In genomic region chr19:5434351-5434917, GRCh38 we compare ENCODE assay signal across 27 cellular contexts. TPM values are rescaled to one million over a fixed set of nuclear protein-coding genes. Genes with fewer than 3 reads are reported as not detected.
DNase-seq lines count a peak whose midpoint lies in the region; ATAC-seq, FAIRE-seq and TF ChIP-seq lines count a peak whose summit lies in the region.
"Had no signal": no experiment of that assay in that cellular context is flagged by ENCODE, and none has a peak within 500 bp of the region (broad histone marks: within the 10 kb centered on the region; RNA-seq: fewer than 3 reads in every experiment).

No MANE protein-coding gene starts in this region.

- H3K4me1 Mint-ChIP-seq in astrocyte (ENCODE audit: low read depth, unreplicated experiment) (peaks cover 24% of the 10 kb centered on the region), neural crest cell (peaks cover 10% of the 10 kb centered on the region)
- peaks cover 0 to 1% (median under 1%) of the 10 kb centered on the region in 4 donors for H3K4me1 Mint-ChIP-seq in naive thymus-derived CD8-positive, alpha-beta T cell
- H3K4me1 Mint-ChIP-seq: activated CD4-positive, alpha-beta memory T cell treated with anti-CD3 and anti-CD28 coated beads, Interleukin-2, amount 10 ng/mL, durations not matched to agents 7 days and 5 days had no signal

- H3K27me3 ChIP-seq in HCT116 (ENCODE audit: insufficient read depth, low read length) (no peaks in the 10 kb centered on the region), astrocyte (ENCODE audit: insufficient read depth, low read length) (no peaks in the 10 kb centered on the region), gastrocnemius medialis (peaks cover 9 to 25% (median 18%) of the 10 kb centered on the region in 3 donors), pancreas (no peaks in the 10 kb centered on the region)
- H3K27me3 ChIP-seq: right lobe of liver had no signal

- H3K4me3 ChIP-seq in HCT116 (replicated peaks in 1 of 2; ENCODE audit: low read depth in 1 of 2, low read length in 2 of 2) (no peak overlapping the region), astrocyte (ENCODE audit: insufficient read depth, low read depth, low read length) (no peak overlapping the region), gastrocnemius medialis (no peak overlapping the region), pancreas (no peak overlapping the region)
- H3K4me3 ChIP-seq: breast epithelium, coronary artery, esophagus squamous epithelium, gastroesophageal sphincter, left ventricle myocardium inferior, right lobe of liver, transverse colon had no signal

- H3K36me3 ChIP-seq in HCT116 (ENCODE audit: control insufficient read depth in 1 of 2, insufficient read depth in 2 of 2, low read length in 2 of 2): no peaks in the 10 kb centered on the region
- H3K36me3 ChIP-seq in astrocyte (ENCODE audit: insufficient read depth, low read length): no peaks in the 10 kb centered on the region
- H3K36me3 ChIP-seq in gastrocnemius medialis: no peaks in the 10 kb centered on the region
- no peaks in the 10 kb centered on the region for H3K36me3 ChIP-seq in pancreas
- H3K36me3 ChIP-seq: breast epithelium, esophagus squamous epithelium, gastroesophageal sphincter, left ventricle myocardium inferior, right lobe of liver, transverse colon had no signal

- peaks cover 4 to 32% of the 10 kb centered on the region in 2 experiments for H3K4me1 ChIP-seq in HCT116 (ENCODE audit: control insufficient read depth in 1 of 2, insufficient read depth in 2 of 2, low read length in 2 of 2)
- H3K4me1 ChIP-seq in astrocyte (ENCODE audit: insufficient read depth, low read length): peaks cover 26% of the 10 kb centered on the region
- H3K4me1 ChIP-seq in gastrocnemius medialis: no peaks in the 10 kb centered on the region
- H3K4me1 ChIP-seq in pancreas: no peaks in the 10 kb centered on the region
- H3K4me1 ChIP-seq: breast epithelium, left ventricle myocardium inferior, right lobe of liver, transverse colon had no signal

- H3K9ac ChIP-seq in HCT116 (ENCODE audit: low read length) (peak overlapping the region; percentile 21; the same call in 1 of the 2 replicates), astrocyte (ENCODE audit: low read length) (peak overlapping the region; percentile 17)

- in situ Hi-C loops in gastrocnemius medialis (cut with MboI; ENCODE audit: low sequenced_read_pairs in 4 of 4): no loop called here

- no peak overlapping the region for H3K27ac ChIP-seq in HCT116 (ENCODE audit: low read depth, low read length)
- H3K27ac ChIP-seq in astrocyte (ENCODE audit: low read depth, low read length): peak overlapping the region; percentile 85
- H3K27ac ChIP-seq in gastrocnemius medialis: no peak overlapping the region
- H3K27ac ChIP-seq in pancreas: no peak overlapping the region
- H3K27ac ChIP-seq: breast epithelium, coronary artery, esophagus squamous epithelium, gastroesophageal sphincter, left ventricle myocardium inferior, right lobe of liver, transverse colon had no signal

- ATAC-seq in HCT116: 0 out of 2 replicates have a peak, but pooled peaks have one; percentile 1
- ATAC-seq in naive thymus-derived CD8-positive, alpha-beta T cell: no peak
- no peak for ATAC-seq in gastrocnemius medialis
- ATAC-seq in pancreas: no peak
- ATAC-seq: effector memory CD8-positive, alpha-beta T cell; gastroesophageal sphincter; right lobe of liver had no signal

- H3K27ac Mint-ChIP-seq in astrocyte (ENCODE audit: unreplicated experiment) (peak overlapping the region; percentile 99), neural crest cell (ENCODE audit: unreplicated experiment) (no peak overlapping the region)
- no peak overlapping the region for H3K27ac Mint-ChIP-seq in naive thymus-derived CD8-positive, alpha-beta T cell
- H3K27ac Mint-ChIP-seq: activated CD4-positive, alpha-beta memory T cell treated with anti-CD3 and anti-CD28 coated beads, Interleukin-2, amount 10 ng/mL, durations not matched to agents 7 days and 5 days; CD4-positive, CD25-positive, alpha-beta regulatory T cell; effector memory CD8-positive, alpha-beta T cell; natural killer cell treated with Interleukin-12 subunit alpha and Interleukin-12 subunit beta and Interleukin-15 and Interleukin-18, amount 100 ng/mL, for 72 hours; T-helper 2 cell treated with Interferon-gamma antibody and Interleukin-4, amounts not matched to agents 5 μg/mL and 100 μg/mL, for 36 hours had no signal

- CTCF ChIA-PET in HCT116 (lab: Charles Lee): no interaction called here

- FAIRE-seq in astrocyte (lab: Jason Lieb, UNC) (no peak), pancreas (lab: Jason Lieb, UNC) (no peak)
- FAIRE-seq: G401.6, islet of Langerhans had no signal

- H3K4me2 ChIP-seq in HCT116 (ENCODE audit: low read length) (peak overlapping the region; percentile 77), astrocyte (ENCODE audit: low read length) (peak overlapping the region; percentile 92)

- H2AFZ ChIP-seq in HCT116 (ENCODE audit: low read depth, low read length, poor library complexity, severe bottlenecking): no peak overlapping the region
- no peak overlapping the region for H2AFZ ChIP-seq in astrocyte (ENCODE audit: low read depth, low read length)

- H3K79me2 ChIP-seq in HCT116 (ENCODE audit: insufficient read depth, low read length): no peaks in the 10 kb centered on the region
- no peaks in the 10 kb centered on the region for H3K79me2 ChIP-seq in astrocyte (ENCODE audit: insufficient read depth, low read length)

- H3K4me3 Mint-ChIP-seq in astrocyte (ENCODE audit: unreplicated experiment): peak overlapping the region; percentile 22
- peak overlapping the region; percentile 47 for H3K4me3 Mint-ChIP-seq in neural crest cell
- H3K4me3 Mint-ChIP-seq in naive thymus-derived CD8-positive, alpha-beta T cell: no peak overlapping the region
- H3K4me3 Mint-ChIP-seq: activated CD4-positive, alpha-beta memory T cell treated with anti-CD3 and anti-CD28 coated beads, Interleukin-2, amount 10 ng/mL, durations not matched to agents 7 days and 5 days; CD4-positive, CD25-positive, alpha-beta regulatory T cell; effector memory CD8-positive, alpha-beta T cell; natural killer cell treated with Interleukin-12 subunit alpha and Interleukin-12 subunit beta and Interleukin-15 and Interleukin-18, amount 100 ng/mL, for 72 hours; T-helper 2 cell treated with Interferon-gamma antibody and Interleukin-4, amounts not matched to agents 5 μg/mL and 100 μg/mL, for 36 hours had no signal

- peak; percentile 69 for TF ChIP-seq POLR2A in HCT116 (IDR thresholded peaks at IDR 0.05; ENCODE audit: borderline replicate concordance, extremely low read depth, insufficient read depth, insufficient read length)
- no peak for TF ChIP-seq POLR2A in gastrocnemius medialis (IDR thresholded peaks at IDR 0.05)

- H3K9me3 Mint-ChIP-seq in astrocyte (ENCODE audit: unreplicated experiment): no peaks in the 10 kb centered on the region
- no peaks in the 10 kb centered on the region for H3K9me3 Mint-ChIP-seq in neural crest cell
- peaks cover 0 to 4% (median 0%) of the 10 kb centered on the region in 9 donors for H3K9me3 Mint-ChIP-seq in naive thymus-derived CD8-positive, alpha-beta T cell
- H3K9me3 Mint-ChIP-seq: activated CD4-positive, alpha-beta memory T cell treated with anti-CD3 and anti-CD28 coated beads, Interleukin-2, amount 10 ng/mL, durations not matched to agents 7 days and 5 days; effector memory CD8-positive, alpha-beta T cell; natural killer cell treated with Interleukin-12 subunit alpha and Interleukin-12 subunit beta and Interleukin-15 and Interleukin-18, amount 100 ng/mL, for 72 hours had no signal

- intact Hi-C loops in HCT116 (cut with micrococcal nuclease) (no loop called here), gastrocnemius medialis (cut with DNase I; ENCODE audit: low total_unique reads) (no loop called here), pancreas (cut with DNase I) (no loop called here)

- TF ChIP-seq CTCF in HCT116 (IDR thresholded peaks at IDR 0.05 in 2 of 3, conservative IDR thresholded peaks at IDR 0.05 in 1 of 3; ENCODE audit: borderline replicate concordance in 1 of 3, insufficient read depth in 1 of 3, low read depth in 2 of 3, low read length in 2 of 3) (no peak), astrocyte (IDR thresholded peaks at IDR 0.05; ENCODE audit: insufficient read depth, low read depth, low read length) (no peak), neural crest cell (conservative IDR thresholded peaks at IDR 0.05) (no peak), gastrocnemius medialis (IDR thresholded peaks at IDR 0.05 in 4 of 5, conservative IDR thresholded peaks at IDR 0.05 in 1 of 5) (no peak), pancreas (IDR thresholded peaks at IDR 0.05) (no peak)

- WGBS in pancreas, 2 donors: 41 to 44% methylated on average over 6 of the region's 6 CpGs

- DNase-seq in HCT116 (ENCODE audit: low read depth, low spot score) (peak; percentile 39), OCI-M1 (lab: John Stamatoyannopoulos, UW) (peak; percentile 99), astrocyte (ENCODE audit: low read depth) (peak; percentile 22), neural crest cell (ENCODE audit: low read depth, low spot score) (no peak), DMS153 treated with DMSO at 0.1 percent for 48 hours (lab: John Stamatoyannopoulos, UW; ENCODE audit: unreplicated experiment) (no peak), gastrocnemius medialis (no peak), pancreas (no peak)
- DNase-seq in naive thymus-derived CD8-positive, alpha-beta T cell: no peak
- DNase-seq: activated CD4-positive, alpha-beta memory T cell treated with anti-CD3 and anti-CD28 coated beads, Interleukin-2, amount 10 ng/mL, durations not matched to agents 7 days and 5 days; CD4-positive, CD25-positive, alpha-beta regulatory T cell; effector memory CD8-positive, alpha-beta T cell; esophagus squamous epithelium; left ventricle myocardium inferior; midbrain; NCI-H187; NCI-H526 treated with DMSO at 0.1 percent for 48 hours; right lobe of liver; transverse colon had no signal

- H3K9me3 ChIP-seq in HCT116 (ENCODE audit: control insufficient read depth in 1 of 2, insufficient read depth in 1 of 2, low read depth in 1 of 2, low read length in 2 of 2): no peaks in the 10 kb centered on the region
- no peaks in the 10 kb centered on the region for H3K9me3 ChIP-seq in astrocyte (ENCODE audit: insufficient read depth, low read depth, low read length)
- no peaks in the 10 kb centered on the region for H3K9me3 ChIP-seq in gastrocnemius medialis
- H3K9me3 ChIP-seq in pancreas: no peaks in the 10 kb centered on the region
- H3K9me3 ChIP-seq: breast epithelium, esophagus squamous epithelium, gastroesophageal sphincter, right lobe of liver, transverse colon had no signal

- H4K20me1 ChIP-seq in HCT116 (ENCODE audit: insufficient read depth) (no peaks in the 10 kb centered on the region), astrocyte (ENCODE audit: insufficient read depth, low read length) (no peaks in the 10 kb centered on the region)

- H3K9me2 ChIP-seq in HCT116 (ENCODE audit: insufficient read depth): no peaks in the 10 kb centered on the region

- BruUV-seq in HCT116 (replicated peaks; lab: Mats Ljungman, UMichigan): TSS peak; percentile 94

- no peak for TF ChIP-seq RAD21 in HCT116 (IDR thresholded peaks at IDR 0.05; ENCODE audit: low read depth)

- H3K27me3 Mint-ChIP-seq in astrocyte (ENCODE audit: low read depth, unreplicated experiment): peaks cover 5% of the 10 kb centered on the region
- peaks cover 25% of the 10 kb centered on the region for H3K27me3 Mint-ChIP-seq in neural crest cell (ENCODE audit: low read depth)
- H3K27me3 Mint-ChIP-seq in naive thymus-derived CD8-positive, alpha-beta T cell: peaks cover 14 to 58% (median 25%) of the 10 kb centered on the region in 5 donors
- H3K27me3 Mint-ChIP-seq: activated CD4-positive, alpha-beta memory T cell treated with anti-CD3 and anti-CD28 coated beads, Interleukin-2, amount 10 ng/mL, durations not matched to agents 7 days and 5 days; CD4-positive, CD25-positive, alpha-beta regulatory T cell had no signal

- RAD21 ChIA-PET in HCT116 (lab: Charles Lee; ENCODE audit: low non-redundant PET in 1 of 2, low total read pairs in 2 of 2, uncharacterized antibody in 2 of 2, unreplicated experiment in 2 of 2): no interaction called here

- no peaks in the 10 kb centered on the region for H3K36me3 Mint-ChIP-seq in astrocyte (ENCODE audit: low read depth, unreplicated experiment)
- no peaks in the 10 kb centered on the region for H3K36me3 Mint-ChIP-seq in neural crest cell (ENCODE audit: low read depth)
- H3K36me3 Mint-ChIP-seq in naive thymus-derived CD8-positive, alpha-beta T cell: no peaks in the 10 kb centered on the region
- H3K36me3 Mint-ChIP-seq: CD4-positive, CD25-positive, alpha-beta regulatory T cell; natural killer cell treated with Interleukin-12 subunit alpha and Interleukin-12 subunit beta and Interleukin-15 and Interleukin-18, amount 100 ng/mL, for 72 hours had no signal

- POLR2A ChIA-PET in HCT116 (lab: Charles Lee): interaction anchor here (1.0 kb wide), 1 partner anchor 18 kb away, joined by 4 read pairs; no protein-coding TSS in a partner anchor
- POLR2A ChIA-PET in naive thymus-derived CD8-positive, alpha-beta T cell (lab: Charles Lee): no interaction called here

RNA-seq across cellular contexts. Expression of gene ZNRF4, which starts 20.8 kb away (rescaled TPM):
- total RNA-seq in HCT116 (2021; ENCODE audit: unreplicated experiment) (not detected), astrocyte (0.19 TPM in 1 of 2 replicates, not detected in the other), neural crest cell (not detected in 2 replicates), gastrocnemius medialis (not detected), pancreas (not detected)
- not detected in 2 replicates for polyA plus RNA-seq in HCT116 (2012)
- total RNA-seq in naive thymus-derived CD8-positive, alpha-beta T cell: not detected
- polyA plus RNA-seq in naive thymus-derived CD8-positive, alpha-beta T cell: not detected
- polyA plus RNA-seq in pancreas: not detected
- total RNA-seq: activated CD4-positive, alpha-beta memory T cell treated with anti-CD3 and anti-CD28 coated beads, Interleukin-2, amount 10 ng/mL, durations not matched to agents 7 days and 5 days; breast epithelium; CD4-positive, CD25-positive, alpha-beta regulatory T cell; esophagus squamous epithelium; gastroesophageal sphincter; HT-29; left ventricle myocardium inferior; LHCN-M2; natural killer cell treated with Interleukin-12 subunit alpha and Interleukin-12 subunit beta and Interleukin-15 and Interleukin-18, amount 100 ng/mL, for 72 hours; right lobe of liver; transverse colon had no signal
- polyA plus RNA-seq: CD4-positive, CD25-positive, alpha-beta regulatory T cell had no signal

Comparison
In these comparisons a context has a peak if more than half of its experiments do, and no peak if none do; other contexts are left out.
1. DNase-seq: peak in HCT116 (single experiment), OCI-M1 (single experiment) and astrocyte (single experiment); none in neural crest cell (single experiment), naive thymus-derived CD8-positive, alpha-beta T cell (0 of 10), DMS153 treated with DMSO at 0.1 percent for 48 hours (single experiment), gastrocnemius medialis (0 of 2) and pancreas (0 of 6).
2. H3K4me3 Mint-ChIP-seq: peak in astrocyte (single experiment) and neural crest cell (single experiment); none in naive thymus-derived CD8-positive, alpha-beta T cell (0 of 10).